10 cellular contexts compared by ENCODE assay signal in the genomic region with DNA sequence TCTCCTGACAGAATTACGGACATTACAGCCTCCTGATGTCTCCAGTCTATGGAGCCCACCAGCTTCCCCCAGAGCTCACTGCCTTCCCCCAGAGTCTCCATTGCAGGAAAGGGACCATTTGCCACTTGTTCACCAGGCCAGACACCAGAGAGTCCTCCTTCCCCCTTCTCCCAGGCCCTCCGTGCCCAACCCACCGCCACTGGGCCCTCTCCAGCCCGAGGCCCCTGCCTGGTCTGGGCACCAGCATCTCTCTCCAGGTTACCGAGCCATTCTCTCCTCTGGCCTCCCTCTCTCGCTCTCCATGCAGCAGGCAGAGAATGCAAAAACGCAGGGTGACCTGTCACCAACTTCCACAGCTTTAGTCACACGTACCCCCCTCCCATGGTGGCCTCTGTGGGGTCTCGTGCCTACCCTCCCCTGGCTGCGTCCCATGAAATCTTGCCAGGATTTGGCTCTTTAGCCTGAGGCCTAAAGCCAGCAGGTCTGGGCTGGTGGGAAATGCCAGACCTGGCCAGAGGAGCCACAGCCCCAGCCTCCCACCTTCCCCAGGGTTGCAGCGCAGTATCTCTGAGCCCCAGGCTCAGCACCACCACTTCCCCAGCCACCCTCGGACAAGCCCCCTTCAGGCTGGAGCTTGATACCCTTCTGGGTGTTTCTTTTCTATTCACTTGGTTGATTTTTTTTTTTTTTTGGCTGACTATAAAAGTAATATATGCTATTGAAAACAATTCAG. TPM values are rescaled to one million over a fixed set of nuclear protein-coding genes. Genes with fewer than 3 reads are reported as not detected.
A peak's percentile ranks its signal among the peaks of the same experiment; 100 is the strongest.
DNase-seq lines count a peak whose midpoint lies in the region; ATAC-seq and TF ChIP-seq lines count a peak whose summit lies in the region.
"Had no signal": no experiment of that assay in that cellular context is flagged by ENCODE, and none has a peak within 500 bp of the region (broad histone marks: within the 10 kb centered on the region; RNA-seq: fewer than 3 reads in every experiment).

No MANE protein-coding gene starts in this region.

- WGBS in HUES64 = 89% methylated on average over 12 of the region's 12 CpGs
- 93 to 99% methylated on average over 9 to 10 of the region's 12 CpGs for WGBS in mesodermal cell (ENCODE audit: insufficient coverage in 2 of 2), 2 experiments
- WGBS in suprapubic skin = 82% methylated on average over 12 of the region's 12 CpGs

- peak overlapping the region; percentile 70; the same call in 1 of the 2 replicates for H3K27ac ChIP-seq in HUES64 (ENCODE audit: low read depth, low read length)
- H3K27ac ChIP-seq in caudate nucleus (ENCODE audit: low read depth, low read length) = peak overlapping the region; percentile 97
- peak overlapping the region; percentile 95 for H3K27ac ChIP-seq in mesodermal cell (ENCODE audit: low read depth, low read length, severe bottlenecking)
- H3K27ac ChIP-seq in suprapubic skin = peak overlapping the region; percentile 72

- no peak overlapping the region for H3K4me3 ChIP-seq in HUES64 (ENCODE audit: low read length)
- H3K4me3 ChIP-seq in mesodermal cell (ENCODE audit: extremely low read depth, insufficient read depth, low read length, poor library complexity, severe bottlenecking) = no peak overlapping the region
- no peak overlapping the region for H3K4me3 ChIP-seq in suprapubic skin

- ATAC-seq in GM19328 (IDR thresholded peaks at IDR 0.05; ENCODE audit: unreplicated experiment) = no peak
- ATAC-seq: activated naive CD4-positive, alpha-beta T cell treated with anti-CD3 and anti-CD28 coated beads, Interleukin-2, amount 50 U/mL, for 72 hours had no signal

- in situ Hi-C loops in KBM-7 (cut with MboI; ENCODE audit: low pct_unique_long_range_greater_than_20kb, low sequenced_read_pairs) = no loop called here

- H3K4me1 ChIP-seq in HUES64 (ENCODE audit: insufficient read depth, low read length) (peaks cover 36% of the 10 kb centered on the region), mesodermal cell (ENCODE audit: control insufficient read depth, insufficient read depth, low read length, poor library complexity, severe bottlenecking) (peaks cover 54% of the 10 kb centered on the region), suprapubic skin (peaks cover 58% of the 10 kb centered on the region)

- H3K36me3 ChIP-seq in HUES64 (ENCODE audit: insufficient read depth, low read length) (no peaks in the 10 kb centered on the region), mesodermal cell (ENCODE audit: control insufficient read depth, insufficient read depth, low read length) (no peaks in the 10 kb centered on the region), suprapubic skin (no peaks in the 10 kb centered on the region)

- no peak for TF ChIP-seq POLR2A in suprapubic skin (IDR thresholded peaks at IDR 0.05)

- H3K9me3 ChIP-seq in HUES64 (ENCODE audit: insufficient read depth, low read depth, low read length) (no peaks in the 10 kb centered on the region), mesodermal cell (ENCODE audit: control insufficient read depth, low read length) (no peaks in the 10 kb centered on the region), suprapubic skin (no peaks in the 10 kb centered on the region)

- TF ChIP-seq CTCF in suprapubic skin (IDR thresholded peaks at IDR 0.05) = no peak

- no peak for TF ChIP-seq EP300 in suprapubic skin (IDR thresholded peaks at IDR 0.05)

- peak in 2 of 61 donors; percentile 42 for DNase-seq in caudate nucleus (lab: John Stamatoyannopoulos, UW)
- no peak for DNase-seq in suprapubic skin (ENCODE audit: low spot score in 2 of 2)
- DNase-seq in KBM-7 = no peak
- DNase-seq in NCI-H69 (lab: John Stamatoyannopoulos, UW) = no peak
- no peak for DNase-seq in NCI-H2171 (lab: John Stamatoyannopoulos, UW)
- DNase-seq: NCI-H524 treated with DMSO at 0.1 percent for 48 hours had no signal

- H3K27me3 ChIP-seq in HUES64 (ENCODE audit: insufficient read depth, low read length) (no peaks in the 10 kb centered on the region), suprapubic skin (no peaks in the 10 kb centered on the region)

- peak overlapping the region; percentile 42; the same call in 1 of the 2 replicates for H3K9ac ChIP-seq in HUES64 (ENCODE audit: low read depth, low read length)

RNA-seq across cellular contexts. Expression of gene SERPINH1, which starts 6.8 kb away (rescaled TPM):
- 358 TPM for polyA plus RNA-seq in HUES64 (2013, experiment 1 of 2)
- polyA plus RNA-seq in HUES64 (2013, experiment 2 of 2) = 392 TPM
- polyA plus RNA-seq in mesodermal cell (2013, experiment 1 of 2) = 1,319 TPM
- polyA plus RNA-seq in mesodermal cell (2013, experiment 2 of 2) = 1,058 TPM
- total RNA-seq in suprapubic skin = 100 to 1,000 TPM in 2 of 4 donors, 10 to 100 TPM in 2; 56.9 to 111 (median 95.5) TPM

RNA-seq across cellular contexts. Expression of gene GDPD5, which starts 29.5 kb away (rescaled TPM):
- 6.2 TPM for polyA plus RNA-seq in HUES64 (2013, experiment 1 of 2)
- 5.5 TPM for polyA plus RNA-seq in HUES64 (2013, experiment 2 of 2)
- polyA plus RNA-seq in mesodermal cell (2013, experiment 1 of 2) = 27.2 TPM
- polyA plus RNA-seq in mesodermal cell (2013, experiment 2 of 2) = 15.6 TPM
- total RNA-seq in suprapubic skin = 10 to 100 TPM in 1 of 4 donors, 1 to 10 TPM in 3; 2.3 to 13.4 (median 5.4) TPM
